ENCODE assay signal across 7 cellular contexts in genomic region chr4:94127707-94128328, GRCh38.
A peak's percentile ranks its signal among the peaks of the same experiment; 100 is the strongest.
DNase-seq lines count a peak whose midpoint lies in the region; ATAC-seq, FAIRE-seq and TF ChIP-seq lines count a peak whose summit lies in the region.

No MANE protein-coding gene starts in this region.

- ATAC-seq in GM21717 (IDR thresholded peaks at IDR 0.05; ENCODE audit: unreplicated experiment) (peak; percentile 55), GM12878 (peak; percentile 76)
- ATAC-seq in stimulated activated naive CD8-positive, alpha-beta T cell treated with anti-CD3 and anti-CD28 coated beads, Interleukin-15, amount 100 ng/mL, for 72 hours: no peak

- H3K4me3 ChIP-seq in LNCaP clone FGC (ENCODE audit: low read depth, low read length) (no peak overlapping the region), GM12878 (no peak overlapping the region), mesenchymal stem cell (ENCODE audit: insufficient read depth in 1 of 2, low read depth in 1 of 2, low read length in 2 of 2) (no peak overlapping the region)

- H3K18ac ChIP-seq in mesenchymal stem cell (ENCODE audit: low read depth in 1 of 2, low read length in 2 of 2): no peak overlapping the region

- peak; percentile 58 for TF ChIP-seq RAD21 in GM12878 (IDR thresholded peaks at IDR 0.05; ENCODE audit: insufficient read depth, low read depth, low read length)

- POLR2A ChIA-PET in GM12878 (lab: Charles Lee): no interaction called here

- no peak overlapping the region for H3K4ac ChIP-seq in mesenchymal stem cell (ENCODE audit: low read depth in 1 of 2, low read length in 2 of 2)

- intact Hi-C loops in GM12878 (cut with micrococcal nuclease; ENCODE audit: unreplicated experiment): loop anchor here (1.0 to 2.0 kb wide), 2 partner anchors 231 to 337 kb away; no protein-coding TSS in a partner anchor

- no peak overlapping the region for H2AK5ac ChIP-seq in mesenchymal stem cell (ENCODE audit: low read length, severe bottlenecking)

- no peak overlapping the region for H4K91ac ChIP-seq in mesenchymal stem cell (ENCODE audit: low read length)

- H3K27me3 ChIP-seq in GM12878 (replicated peaks in 1 of 2; ENCODE audit: control insufficient read depth in 2 of 2, insufficient read depth in 2 of 2, low read length in 1 of 2) (no peaks in the 10 kb centered on the region), mesenchymal stem cell (ENCODE audit: control insufficient read depth in 1 of 2, insufficient read depth in 1 of 2, low read length in 2 of 2) (no peaks in the 10 kb centered on the region)

- no peak overlapping the region for H3K9ac ChIP-seq in GM12878 (ENCODE audit: control insufficient read depth, insufficient read depth, low read length)
- H3K9ac ChIP-seq in mesenchymal stem cell (ENCODE audit: low read length): no peak overlapping the region

- CTCF ChIA-PET in GM12878 (lab: Yijun Ruan, JAX): interaction anchor here (0.8 to 1.5 kb wide), 4 partner anchors 25 to 339 kb away, joined by 3 to 6 read pairs (median 3); no protein-coding TSS in a partner anchor

- no peak overlapping the region for H3K14ac ChIP-seq in mesenchymal stem cell (ENCODE audit: low read length in 2 of 2)

- TF ChIP-seq POLR2A in GM12878 (IDR thresholded peaks at IDR 0.05; ENCODE audit: low read depth, low read length): no peak

- peak; percentile 32 for TF ChIP-seq CTCF in GM10266 (IDR thresholded peaks at IDR 0.05; ENCODE audit: control insufficient read depth, insufficient read depth, low read depth, missing control alignments)
- peak; percentile 58 for TF ChIP-seq CTCF in LNCaP clone FGC (IDR thresholded peaks at IDR 0.05; ENCODE audit: control insufficient read depth, extremely low read depth, insufficient read depth)
- peak; percentile 41 to 49 (median 48); a peak in 5 of 6 replicates for TF ChIP-seq CTCF in GM12878 (IDR thresholded peaks at IDR 0.05 in 2 of 3, conservative IDR thresholded peaks at IDR 0.05 in 1 of 3; ENCODE audit: control insufficient read depth in 2 of 3, extremely low read depth in 1 of 3, insufficient read depth in 1 of 3, low read depth in 3 of 3, low read length in 3 of 3)

- H3K9me3 ChIP-seq in GM12878 (replicated peaks; ENCODE audit: control insufficient read depth, insufficient read depth, low read length) (no peaks in the 10 kb centered on the region), mesenchymal stem cell (ENCODE audit: control insufficient read depth, low read length) (no peaks in the 10 kb centered on the region)

- peak; percentile 66 for FAIRE-seq in GM12878 (lab: Jason Lieb, UNC)

- no peaks in the 10 kb centered on the region for H3K36me3 Mint-ChIP-seq in T-helper 2 cell treated with Interferon-gamma antibody and Interleukin-4, amounts not matched to agents 5 μg/mL and 100 μg/mL, for 36 hours (ENCODE audit: low read depth)

- H3K27ac ChIP-seq in GM12878 (ENCODE audit: control insufficient read depth, insufficient read depth): no peak overlapping the region
- no peak overlapping the region for H3K27ac ChIP-seq in mesenchymal stem cell (ENCODE audit: low read length, poor library complexity, severe bottlenecking)

- TF ChIP-seq EP300 in GM12878 (IDR thresholded peaks at IDR 0.05; ENCODE audit: borderline replicate concordance in 1 of 2, control insufficient read depth in 1 of 2, low read depth in 2 of 2, low read length in 2 of 2): no peak

- H2BK120ac ChIP-seq in mesenchymal stem cell (ENCODE audit: low read depth, low read length): no peak overlapping the region

- H2BK5ac ChIP-seq in mesenchymal stem cell (ENCODE audit: low read depth, low read length, poor library complexity, severe bottlenecking): no peak overlapping the region

- SMC1A ChIA-PET in GM12878 (lab: Charles Lee; ENCODE audit: uncharacterized antibody, unreplicated experiment): no interaction called here

- no peaks in the 10 kb centered on the region for H3K4me1 Mint-ChIP-seq in T-helper 2 cell treated with Interferon-gamma antibody and Interleukin-4, amounts not matched to agents 5 μg/mL and 100 μg/mL, for 36 hours (ENCODE audit: low read depth)
- no peaks in the 10 kb centered on the region for H3K4me1 Mint-ChIP-seq in stimulated activated naive CD8-positive, alpha-beta T cell treated with anti-CD3 and anti-CD28 coated beads, Interleukin-15, amount 100 ng/mL, for 72 hours

- H4K8ac ChIP-seq in mesenchymal stem cell (ENCODE audit: low read length): no peak overlapping the region

- no peaks in the 10 kb centered on the region for H3K27me3 Mint-ChIP-seq in T-helper 2 cell treated with Interferon-gamma antibody and Interleukin-4, amounts not matched to agents 5 μg/mL and 100 μg/mL, for 36 hours (ENCODE audit: low read depth)
- H3K27me3 Mint-ChIP-seq in stimulated activated naive CD8-positive, alpha-beta T cell treated with anti-CD3 and anti-CD28 coated beads, Interleukin-15, amount 100 ng/mL, for 72 hours: no peaks in the 10 kb centered on the region

- H3K4me3 Mint-ChIP-seq in T-helper 2 cell treated with Interferon-gamma antibody and Interleukin-4, amounts not matched to agents 5 μg/mL and 100 μg/mL, for 36 hours: no peak overlapping the region
- no peak overlapping the region for H3K4me3 Mint-ChIP-seq in stimulated activated naive CD8-positive, alpha-beta T cell treated with anti-CD3 and anti-CD28 coated beads, Interleukin-15, amount 100 ng/mL, for 72 hours

- no peak overlapping the region for H3K27ac Mint-ChIP-seq in T-helper 2 cell treated with Interferon-gamma antibody and Interleukin-4, amounts not matched to agents 5 μg/mL and 100 μg/mL, for 36 hours
- H3K27ac Mint-ChIP-seq in stimulated activated naive CD8-positive, alpha-beta T cell treated with anti-CD3 and anti-CD28 coated beads, Interleukin-15, amount 100 ng/mL, for 72 hours: no peak overlapping the region

- H3K79me1 ChIP-seq in mesenchymal stem cell (replicated peaks; ENCODE audit: low read length, poor library complexity, severe bottlenecking): no peaks in the 10 kb centered on the region

- RAD21 ChIA-PET in GM12878 (lab: Charles Lee; ENCODE audit: unreplicated experiment): no interaction called here

- in situ Hi-C loops in GM12878 (cut with MboI): loop anchor here (10.0 to 25.0 kb wide), 2 partner anchors 233 to 341 kb away; no protein-coding TSS in a partner anchor

- no TSS peak for BruUV-seq in GM12878 (replicated peaks; lab: Mats Ljungman, UMichigan)

- no peaks in the 10 kb centered on the region for H3K4me1 ChIP-seq in GM12878 (ENCODE audit: control insufficient read depth, insufficient read depth, low read length)
- no peaks in the 10 kb centered on the region for H3K4me1 ChIP-seq in mesenchymal stem cell (ENCODE audit: control insufficient read depth, insufficient read depth, low read depth, low read length)

- H3K79me2 ChIP-seq in GM12878 (ENCODE audit: control insufficient read depth, insufficient read depth, low read length): no peaks in the 10 kb centered on the region

- no peaks in the 10 kb centered on the region for H3K9me3 Mint-ChIP-seq in T-helper 2 cell treated with Interferon-gamma antibody and Interleukin-4, amounts not matched to agents 5 μg/mL and 100 μg/mL, for 36 hours
- no peaks in the 10 kb centered on the region for H3K9me3 Mint-ChIP-seq in stimulated activated naive CD8-positive, alpha-beta T cell treated with anti-CD3 and anti-CD28 coated beads, Interleukin-15, amount 100 ng/mL, for 72 hours

- H3K23ac ChIP-seq in mesenchymal stem cell (ENCODE audit: low read length in 2 of 2): no peak overlapping the region

- no peak overlapping the region for H2BK12ac ChIP-seq in mesenchymal stem cell (ENCODE audit: low read length in 2 of 2)

- 0% methylated on average over 3 of the region's 3 CpGs for WGBS in GM12878 (ENCODE audit: insufficient coverage, insufficient replicate concordance, low lambda C conversion rate, missing lambda C conversion rate)
- WGBS in mesenchymal stem cell: no CpG with 5 or more reads among the region's 3 CpGs

- H3K36me3 ChIP-seq in GM12878 (ENCODE audit: control insufficient read depth in 2 of 2, insufficient read depth in 2 of 2, low read length in 1 of 2) (no peaks in the 10 kb centered on the region), mesenchymal stem cell (ENCODE audit: control insufficient read depth in 1 of 2, insufficient read depth in 2 of 2, low read depth in 1 of 2, low read length in 2 of 2) (no peaks in the 10 kb centered on the region)

- H3K4me2 ChIP-seq in GM12878 (ENCODE audit: control insufficient read depth, insufficient read depth): no peak overlapping the region
- no peak overlapping the region for H3K4me2 ChIP-seq in mesenchymal stem cell (ENCODE audit: low read length, poor library complexity, severe bottlenecking)

- no peak overlapping the region for H2BK15ac ChIP-seq in mesenchymal stem cell (ENCODE audit: low read depth, poor library complexity, severe bottlenecking)

- DNase-seq in GM10266 (ENCODE audit: extremely low spot score) (peak; percentile 22), LNCaP clone FGC (ENCODE audit: low read depth) (peak; percentile 35), GM12878 (ENCODE audit: low read depth, low spot score) (no peak), mesenchymal stem cell (peak; percentile 40)
- no peak for DNase-seq in T-helper 2 cell treated with Interferon-gamma antibody and Interleukin-4, amounts not matched to agents 5 μg/mL and 100 μg/mL, for 36 hours (ENCODE audit: low spot score)
- DNase-seq in stimulated activated naive CD8-positive, alpha-beta T cell treated with anti-CD3 and anti-CD28 coated beads, Interleukin-15, amount 100 ng/mL, for 72 hours: no peak

- no peak overlapping the region for H2AFZ ChIP-seq in GM12878 (ENCODE audit: control insufficient read depth, low read depth, low read length)
- no peak overlapping the region for H2AFZ ChIP-seq in mesenchymal stem cell (ENCODE audit: low read depth, low read length)

- no peaks in the 10 kb centered on the region for H4K20me1 ChIP-seq in GM12878 (ENCODE audit: control insufficient read depth, insufficient read depth)

TF ChIP-seq in GM12878, 131 proteins besides CTCF, POLR2A, EP300 and RAD21:
- TF ChIP-seq RUNX3 (IDR thresholded peaks at IDR 0.05; ENCODE audit: low read length) (no peak), SMC3 (IDR thresholded peaks at IDR 0.05; ENCODE audit: borderline replicate concordance, low read length) (peak; percentile 47; the same call in 1 of the 2 replicates)

Comparison
In these comparisons a context has a peak if more than half of its experiments do, and no peak if none do; other contexts are left out.
1. DNase-seq: peak in GM10266 (single experiment), LNCaP clone FGC (single experiment) and mesenchymal stem cell (single experiment); none in GM12878 (single experiment), T-helper 2 cell treated with Interferon-gamma antibody and Interleukin-4, amounts not matched to agents 5 μg/mL and 100 μg/mL, for 36 hours (single experiment) and stimulated activated naive CD8-positive, alpha-beta T cell treated with anti-CD3 and anti-CD28 coated beads, Interleukin-15, amount 100 ng/mL, for 72 hours (0 of 2).
2. Peak in every context shown above with its lines, with median percentiles within 50 percentile points of each other: CTCF ChIP-seq.